Comparison of ENCODE assay signal across 16 cellular contexts in genomic region chr2:56337342-56337741, GRCh38.
A peak's percentile ranks its signal among the peaks of the same experiment; 100 is the strongest.
DNase-seq lines count a peak whose midpoint lies in the region; ATAC-seq and TF ChIP-seq lines count a peak whose summit lies in the region.
"Had no signal": no experiment of that assay in that cellular context is flagged by ENCODE, and none has a peak within 500 bp of the region (broad histone marks: within the 10 kb centered on the region; RNA-seq: fewer than 3 reads in every experiment).

No MANE protein-coding gene starts in this region.

- no peak overlapping the region for H3K27ac ChIP-seq in CD8-positive, alpha-beta T cell (ENCODE audit: low read depth, low read length)
- H3K27ac ChIP-seq: uterus had no signal

- POLR2A ChIA-PET in CD8-positive, alpha-beta T cell (lab: Charles Lee): no interaction called here

- H3K27ac Mint-ChIP-seq in CD8-positive, alpha-beta T cell: no peak overlapping the region
- H3K27ac Mint-ChIP-seq: memory B cell; nephron progenitor cell; stimulated activated naive CD8-positive, alpha-beta T cell treated with anti-CD3 and anti-CD28 coated beads, Interleukin-15, amount 100 ng/mL, for 72 hours had no signal

- H3K9me3 Mint-ChIP-seq in CD8-positive, alpha-beta T cell: no peaks in the 10 kb centered on the region
- H3K9me3 Mint-ChIP-seq: memory B cell; nephron progenitor cell; stimulated activated naive CD8-positive, alpha-beta T cell treated with anti-CD3 and anti-CD28 coated beads, Interleukin-15, amount 100 ng/mL, for 72 hours had no signal

- no peak overlapping the region for H3K4me3 ChIP-seq in LNCaP clone FGC (ENCODE audit: low read depth, low read length)
- no peak overlapping the region for H3K4me3 ChIP-seq in CD8-positive, alpha-beta T cell (ENCODE audit: low read depth, low read length)
- H3K4me3 ChIP-seq: uterus had no signal

- no peaks in the 10 kb centered on the region for H3K4me1 Mint-ChIP-seq in CD8-positive, alpha-beta T cell (ENCODE audit: low read depth)
- H3K4me1 Mint-ChIP-seq: memory B cell; stimulated activated naive CD8-positive, alpha-beta T cell treated with anti-CD3 and anti-CD28 coated beads, Interleukin-15, amount 100 ng/mL, for 72 hours had no signal

- no peaks in the 10 kb centered on the region for H3K4me1 ChIP-seq in CD8-positive, alpha-beta T cell (ENCODE audit: insufficient read depth, low read length)
- H3K4me1 ChIP-seq: uterus had no signal

- no peak for TF ChIP-seq CTCF in LNCaP clone FGC (IDR thresholded peaks at IDR 0.05; ENCODE audit: control insufficient read depth, extremely low read depth, insufficient read depth)
- TF ChIP-seq CTCF in CD8-positive, alpha-beta T cell (IDR thresholded peaks at IDR 0.05): no peak

- no peak overlapping the region for H3K4me3 Mint-ChIP-seq in CD8-positive, alpha-beta T cell
- H3K4me3 Mint-ChIP-seq: memory B cell; nephron progenitor cell; stimulated activated naive CD8-positive, alpha-beta T cell treated with anti-CD3 and anti-CD28 coated beads, Interleukin-15, amount 100 ng/mL, for 72 hours had no signal

- DNase-seq in COLO668 (lab: John Stamatoyannopoulos, UW; ENCODE audit: unreplicated experiment) (peak; percentile 70), LNCaP clone FGC (ENCODE audit: low read depth) (peak; percentile 50), NCI-H2196 (lab: John Stamatoyannopoulos, UW; ENCODE audit: unreplicated experiment) (peak; percentile 49), dermis blood vessel endothelial cell (peak; percentile 42)
- no peak for DNase-seq in CD8-positive, alpha-beta T cell
- DNase-seq: activated CD4-positive, CD25-positive, alpha-beta regulatory T cell; amniotic stem cell; Calu3; NCI-H446 treated with DMSO at 0.1 percent for 48 hours; nephron progenitor cell; stimulated activated naive CD8-positive, alpha-beta T cell treated with anti-CD3 and anti-CD28 coated beads, Interleukin-15, amount 100 ng/mL, for 72 hours; uterus had no signal

- H3K27me3 Mint-ChIP-seq in CD8-positive, alpha-beta T cell (ENCODE audit: low read depth): no peaks in the 10 kb centered on the region
- H3K27me3 Mint-ChIP-seq: memory B cell; stimulated activated naive CD8-positive, alpha-beta T cell treated with anti-CD3 and anti-CD28 coated beads, Interleukin-15, amount 100 ng/mL, for 72 hours had no signal

- intact Hi-C loops in CD8-positive, alpha-beta T cell (cut with DNase I, micrococcal nuclease): no loop called here

- H3K9me3 ChIP-seq in CD8-positive, alpha-beta T cell (ENCODE audit: low read length): no peaks in the 10 kb centered on the region
- H3K9me3 ChIP-seq: uterus had no signal

- CTCF ChIA-PET in CD8-positive, alpha-beta T cell (lab: Charles Lee): no interaction called here

- ATAC-seq in CD8-positive, alpha-beta T cell: no peak
- no peak for ATAC-seq in activated CD4-positive, CD25-positive, alpha-beta regulatory T cell treated with anti-CD3 and anti-CD28 coated beads, Interleukin-2, amount 50 U/mL, for 24 hours
- ATAC-seq in HG02870 (IDR thresholded peaks at IDR 0.05; ENCODE audit: unreplicated experiment) (no peak), GM19351 (IDR thresholded peaks at IDR 0.05; ENCODE audit: unreplicated experiment) (no peak)
- ATAC-seq: stimulated activated naive CD8-positive, alpha-beta T cell treated with anti-CD3 and anti-CD28 coated beads, Interleukin-15, amount 100 ng/mL, for 72 hours had no signal

- no peaks in the 10 kb centered on the region for H3K36me3 ChIP-seq in CD8-positive, alpha-beta T cell (ENCODE audit: insufficient read depth, low read length)
- H3K36me3 ChIP-seq: uterus had no signal

- H3K27me3 ChIP-seq in CD8-positive, alpha-beta T cell (ENCODE audit: insufficient read depth, low read length): no peaks in the 10 kb centered on the region
- H3K27me3 ChIP-seq: uterus had no signal

- no peaks in the 10 kb centered on the region for H3K36me3 Mint-ChIP-seq in CD8-positive, alpha-beta T cell
- H3K36me3 Mint-ChIP-seq: memory B cell had no signal

Comparison
In these comparisons a context has a peak if more than half of its experiments do, and no peak if none do; other contexts are left out.
1. DNase-seq: peak in COLO668 (single experiment), LNCaP clone FGC (single experiment), NCI-H2196 (single experiment) and dermis blood vessel endothelial cell (single experiment); none in CD8-positive, alpha-beta T cell (0 of 7).